17 cellular contexts compared by ENCODE assay signal in genomic region chr1:31877544-31877943, GRCh38.
"Had no signal": no experiment of that assay in that cellular context is flagged by ENCODE, and none has a peak within 500 bp of the region (broad histone marks: within the 10 kb centered on the region; RNA-seq: fewer than 3 reads in every experiment).

No MANE protein-coding gene starts in this region.

- H3K4me1 ChIP-seq: right atrium auricular region had no signal

- H3K27ac ChIP-seq: right atrium auricular region, skin epidermis had no signal

- ATAC-seq: naive thymus-derived CD8-positive, alpha-beta T cell had no signal

- FAIRE-seq: colon had no signal

- H3K36me3 Mint-ChIP-seq: type B pancreatic cell had no signal

- H3K36me3 ChIP-seq: right atrium auricular region had no signal

- H3K9me3 ChIP-seq: right atrium auricular region had no signal

- H3K27me3 Mint-ChIP-seq: activated T-cell treated with anti-CD3 and anti-CD28 coated beads, Interleukin-2, amount 50 U/mL, for 24 hours; naive thymus-derived CD8-positive, alpha-beta T cell; stimulated activated naive CD8-positive, alpha-beta T cell treated with anti-CD3 and anti-CD28 coated beads, Interleukin-15, Interleukin-2, amounts not matched to agents 100 ng/mL and 50 ng/mL, for 24 hours; type B pancreatic cell had no signal

- H3K27ac Mint-ChIP-seq: activated CD4-positive, alpha-beta memory T cell treated with anti-CD3 and anti-CD28 coated beads, Interleukin-2, amount 10 ng/mL, durations not matched to agents 7 days and 5 days; activated T-cell treated with anti-CD3 and anti-CD28 coated beads, Interleukin-2, amount 50 U/mL, for 24 hours; naive thymus-derived CD8-positive, alpha-beta T cell; type B pancreatic cell had no signal

- H3K27me3 ChIP-seq: right atrium auricular region had no signal

- DNase-seq: activated CD4-positive, alpha-beta memory T cell treated with anti-CD3 and anti-CD28 coated beads, Interleukin-2, amount 10 ng/mL, durations not matched to agents 7 days and 5 days; activated CD4-positive, alpha-beta T cell treated with anti-CD3 and anti-CD28 coated beads for 4 hours; activated naive CD4-positive, alpha-beta T cell treated with anti-CD3 and anti-CD28 coated beads, Interleukin-2, amount 50 U/mL, for 16 hours; activated T-cell treated with anti-CD3 and anti-CD28 coated beads, Interleukin-2, amount 50 U/mL, for 24 hours; amniotic stem cell; caudate nucleus; erythroblast; naive thymus-derived CD8-positive, alpha-beta T cell; nucleus accumbens; stimulated activated CD4-positive, alpha-beta T cell treated with anti-CD3 and anti-CD28 coated beads, Interleukin-15, amount 100 ng/mL, for 24 hours; stimulated activated CD4-positive, alpha-beta T cell treated with anti-CD3 and anti-CD28 coated beads, Interleukin-4, amount 100 ng/mL, for 4 hours; stimulated activated CD8-positive, alpha-beta memory T cell treated with anti-CD3 and anti-CD28 coated beads, Interleukin-4, amount 100 ng/mL, for 48 hours had no signal

- H3K4me3 ChIP-seq: right atrium auricular region, skin epidermis had no signal

- H3K4me3 Mint-ChIP-seq: activated CD4-positive, alpha-beta memory T cell treated with anti-CD3 and anti-CD28 coated beads, Interleukin-2, amount 10 ng/mL, durations not matched to agents 7 days and 5 days; activated T-cell treated with anti-CD3 and anti-CD28 coated beads, Interleukin-2, amount 50 U/mL, for 24 hours; naive thymus-derived CD8-positive, alpha-beta T cell; stimulated activated naive CD8-positive, alpha-beta T cell treated with anti-CD3 and anti-CD28 coated beads, Interleukin-15, Interleukin-2, amounts not matched to agents 100 ng/mL and 50 ng/mL, for 24 hours; type B pancreatic cell had no signal
